In the genomic region with DNA sequence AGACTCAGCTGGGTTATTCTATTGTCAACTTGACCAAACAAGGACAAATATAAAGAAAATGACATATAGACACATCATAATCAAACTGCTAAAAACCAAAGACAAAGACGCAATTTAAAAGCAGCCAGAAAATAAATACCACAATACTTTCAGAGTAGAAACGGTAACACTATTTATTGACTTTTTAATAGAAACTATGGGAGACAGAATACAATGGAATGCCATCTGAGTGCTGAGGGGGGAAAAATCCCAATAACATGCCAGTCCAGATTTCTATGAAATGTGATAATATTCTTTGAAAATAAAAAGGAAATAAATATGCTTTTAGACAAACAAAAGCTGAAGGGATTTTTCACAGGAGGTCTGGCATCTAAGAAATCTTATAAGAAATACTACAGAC, we compare ENCODE assay signal across 31 cellular contexts.
"Had no signal": no experiment of that assay in that cellular context is flagged by ENCODE, and none has a peak within 500 bp of the region (broad histone marks: within the 10 kb centered on the region; RNA-seq: fewer than 3 reads in every experiment).

No MANE protein-coding gene starts in this region.

- H3K36me3 ChIP-seq: neural progenitor cell, ovary, spleen, suprapubic skin, tibial artery, upper lobe of left lung, vagina had no signal

- H3K4me1 Mint-ChIP-seq: natural killer cell; neural progenitor cell; stimulated activated memory B cell treated with anti-CD40 and anti-IgM and Interleukin-4, amounts not matched to agents 10 μg/mL and 1 μg/mL and 100 μg/mL, for 72 hours had no signal

- H3K9me3 Mint-ChIP-seq: natural killer cell had no signal

- H3K4me3 ChIP-seq: neural progenitor cell, ovary, psoas muscle, skin epidermis, smooth muscle cell, spleen, suprapubic skin, testis, tibial artery, upper lobe of left lung, vagina had no signal

- H2AFZ ChIP-seq: neural progenitor cell, parathyroid adenoma had no signal

- H3K36me3 Mint-ChIP-seq: neural progenitor cell had no signal

- H3K4me1 ChIP-seq: neural progenitor cell, parathyroid adenoma, psoas muscle, spleen, suprapubic skin, testis, tibial artery, upper lobe of left lung, vagina had no signal

- H3K4me2 ChIP-seq: neural progenitor cell, smooth muscle cell had no signal

- H3K27ac ChIP-seq: neural progenitor cell, ovary, parathyroid adenoma, psoas muscle, skin epidermis, spleen, suprapubic skin, testis, tibial artery, upper lobe of left lung, vagina had no signal

- ATAC-seq: natural killer cell; psoas muscle; right cardiac atrium; sciatic nerve; stimulated activated memory B cell treated with anti-CD40 and anti-IgM and Interleukin-4, amounts not matched to agents 10 μg/mL and 1 μg/mL and 100 μg/mL, for 72 hours; stimulated activated naive CD8-positive, alpha-beta T cell treated with anti-CD3 and anti-CD28 coated beads, Interleukin-15, amount 100 ng/mL, for 72 hours; stimulated activated naive CD8-positive, alpha-beta T cell treated with anti-CD3 and anti-CD28 coated beads, Interleukin-15, Interleukin-2, amounts not matched to agents 100 U/mL and 50 U/mL, for 24 hours had no signal

- H3K9ac ChIP-seq: neural progenitor cell, parathyroid adenoma had no signal

- H3K27ac Mint-ChIP-seq: natural killer cell; nephron; neural progenitor cell; progenitor cell of endocrine pancreas; stimulated activated memory B cell treated with anti-CD40 and anti-IgM and Interleukin-4, amounts not matched to agents 10 μg/mL and 1 μg/mL and 100 μg/mL, for 72 hours; stimulated activated naive CD8-positive, alpha-beta T cell treated with anti-CD3 and anti-CD28 coated beads, Interleukin-15, amount 100 ng/mL, for 72 hours had no signal

- H3K4me3 Mint-ChIP-seq: natural killer cell; nephron; neural progenitor cell; stimulated activated memory B cell treated with anti-CD40 and anti-IgM and Interleukin-4, amounts not matched to agents 10 μg/mL and 1 μg/mL and 100 μg/mL, for 72 hours; stimulated activated naive CD8-positive, alpha-beta T cell treated with anti-CD3 and anti-CD28 coated beads, Interleukin-15, amount 100 ng/mL, for 72 hours had no signal

- H3K27me3 Mint-ChIP-seq: progenitor cell of endocrine pancreas; stimulated activated memory B cell treated with anti-CD40 and anti-IgM and Interleukin-4, amounts not matched to agents 10 μg/mL and 1 μg/mL and 100 μg/mL, for 72 hours; stimulated activated naive CD8-positive, alpha-beta T cell treated with anti-CD3 and anti-CD28 coated beads, Interleukin-15, amount 100 ng/mL, for 72 hours had no signal

- H3K9me3 ChIP-seq: psoas muscle, testis, vagina had no signal

- H3K79me2 ChIP-seq: parathyroid adenoma had no signal

- FAIRE-seq: urothelium cell line had no signal

- H3K27me3 ChIP-seq: neural progenitor cell, ovary, spleen, suprapubic skin, testis, tibial artery, upper lobe of left lung, vagina had no signal

- DNase-seq: natural killer cell; occipital lobe; ovary; posterior cingulate gyrus; psoas muscle; right cardiac atrium; spleen; stimulated activated CD4-positive, alpha-beta T cell treated with anti-CD3 and anti-CD28 coated beads, Interleukin-12 subunit alpha, Interleukin-12 subunit beta, amount 100 ng/mL, for 4 hours; stimulated activated CD4-positive, alpha-beta T cell treated with anti-CD3 and anti-CD28 coated beads, Interleukin-1b, Interleukin-23, amount 100 ng/mL, for 48 hours; stimulated activated CD4-positive, alpha-beta T cell treated with anti-CD3 and anti-CD28 coated beads, Interleukin-4, amount 100 ng/mL, for 1 hour; stimulated activated CD4-positive, alpha-beta T cell treated with anti-CD3 and anti-CD28 coated beads, Interleukin-4, amount 100 ng/mL, for 4 hours; stimulated activated CD8-positive, alpha-beta memory T cell treated with anti-CD3 and anti-CD28 coated beads, Interleukin-4, amount 100 ng/mL, for 48 hours; stimulated activated naive CD4-positive, alpha-beta T cell; stimulated activated naive CD8-positive, alpha-beta T cell treated with anti-CD3 and anti-CD28 coated beads, Interleukin-15, amount 100 ng/mL, for 72 hours; stimulated activated naive CD8-positive, alpha-beta T cell treated with anti-CD3 and anti-CD28 coated beads, Interleukin-15, Interleukin-2, amounts not matched to agents 100 U/mL and 50 U/mL, for 24 hours; substantia nigra; testis; tibial artery; trophoblast cell; upper lobe of left lung had no signal
